2 cellular contexts compared by ENCODE assay signal in genomic region chr10:133251388-133252222, GRCh38.
TF ChIP-seq lines count a peak whose summit lies in the region.

No MANE protein-coding gene starts in this region.

TF ChIP-seq in HEK293, 187 proteins besides CTCF, POLR2A, EP300 and RAD21:
- TF ChIP-seq ZIC2 (tag by site-specific recombination; IDR thresholded peaks at IDR 0.05), result peak; percentile 40; the same call in 1 of the 2 replicates
- no peak for TF ChIP-seq ZBTB17 (tag by site-specific recombination; IDR thresholded peaks at IDR 0.05)
- no peak for TF ChIP-seq YY2 (tag by site-specific recombination; IDR thresholded peaks at IDR 0.05)
- TF ChIP-seq ZNF626 (tag by site-specific recombination; IDR thresholded peaks at IDR 0.05), result no peak
- TF ChIP-seq ZNF677 (tag by site-specific recombination; IDR thresholded peaks at IDR 0.05), result no peak
- TF ChIP-seq ZNF600 (tag by site-specific recombination; IDR thresholded peaks at IDR 0.05), result 0 out of 2 replicates have a peak, but pooled peaks have one; percentile 19
- 0 out of 2 replicates have a peak, but pooled peaks have one; percentile 14 for TF ChIP-seq EGR2 (tag by site-specific recombination; IDR thresholded peaks at IDR 0.05; ENCODE audit: low read depth)
- TF ChIP-seq ZNF248 (tag by site-specific recombination; IDR thresholded peaks at IDR 0.05), result no peak
TF ChIP-seq in HEK293: peak in this region for 3.

TF ChIP-seq in K562, 482 proteins besides CTCF, POLR2A, EP300 and RAD21:
- TF ChIP-seq DIDO1 (tag; IDR thresholded peaks at IDR 0.05; ENCODE audit: low read depth), result no peak
- 0 out of 2 replicates have a peak, but pooled peaks have one; percentile 51 for TF ChIP-seq ZBTB33 (CRISPR knock-in tag; IDR thresholded peaks at IDR 0.05)
- TF ChIP-seq ZKSCAN3 (CRISPR knock-in tag; IDR thresholded peaks at IDR 0.05), result no peak
- no peak for TF ChIP-seq NEUROD1 (IDR thresholded peaks at IDR 0.05; ENCODE audit: borderline replicate concordance, low read depth, low read length, partially characterized antibody)
